In the genomic region with DNA sequence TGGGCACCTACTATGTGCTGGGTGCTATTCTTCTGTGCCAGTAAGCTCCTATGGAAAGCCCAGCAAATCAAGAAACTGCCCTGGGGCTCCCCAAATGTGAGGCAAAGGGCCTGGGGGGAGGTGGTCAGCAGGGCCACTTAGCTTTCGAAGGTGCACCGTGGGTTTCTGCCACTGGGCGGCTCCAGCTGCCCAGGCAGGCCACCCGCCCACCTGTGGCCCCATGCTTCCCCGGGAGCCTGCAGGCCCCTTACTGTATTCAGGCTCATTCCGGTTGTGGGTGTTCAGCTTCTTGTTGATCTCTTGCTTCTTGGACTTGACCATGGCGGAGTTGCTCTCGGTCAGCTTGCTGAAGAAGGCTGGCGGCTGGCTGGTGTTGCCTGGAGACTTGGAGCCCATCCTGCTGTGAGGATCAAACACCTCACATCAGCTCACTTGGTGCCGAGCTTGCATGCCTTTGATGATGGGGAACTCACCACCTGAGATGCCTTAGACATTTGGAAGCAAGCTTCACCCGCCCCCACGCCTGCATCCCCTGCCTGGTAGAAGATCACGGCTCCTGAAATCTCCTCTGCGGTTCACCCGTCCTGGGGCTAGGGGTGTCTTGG, we compare ENCODE assay signal across 17 cellular contexts. TPM values are rescaled to one million over a fixed set of nuclear protein-coding genes. Genes with fewer than 3 reads are reported as not detected.
DNase-seq lines count a peak whose midpoint lies in the region; ATAC-seq and TF ChIP-seq lines count a peak whose summit lies in the region.
"Had no signal": no experiment of that assay in that cellular context is flagged by ENCODE, and none has a peak within 500 bp of the region (broad histone marks: within the 10 kb centered on the region; RNA-seq: fewer than 3 reads in every experiment).

No MANE protein-coding gene starts in this region.

- intact Hi-C loops in heart left ventricle (cut with DNase I): no loop called here
- intact Hi-C loops in Panc1 (cut with micrococcal nuclease; ENCODE audit: unreplicated experiment): no loop called here

- H3K36me3 ChIP-seq in cardiac muscle cell (peaks cover 30% of the 10 kb centered on the region), heart left ventricle (peaks cover 0 to 98% (median 89%) of the 10 kb centered on the region in 9 donors), Panc1 (ENCODE audit: control insufficient read depth, insufficient read depth, low read length) (peaks cover 19% of the 10 kb centered on the region)

- H3K9me3 Mint-ChIP-seq in type B pancreatic cell: no peaks in the 10 kb centered on the region
- no peaks in the 10 kb centered on the region for H3K9me3 Mint-ChIP-seq in activated naive CD4-positive, alpha-beta T cell treated with anti-CD3 and anti-CD28 coated beads, Interleukin-2, amount 50 U/mL, for 72 hours

- peak; percentile 33 for TF ChIP-seq CTCF in cardiac muscle cell (IDR thresholded peaks at IDR 0.05; ENCODE audit: low read depth, low read length)
- peak in 2 of 12 donors; percentile 7 to 8 for TF ChIP-seq CTCF in heart left ventricle (IDR thresholded peaks at IDR 0.05)
- no peak; the same call in 1 of the 2 replicates for TF ChIP-seq CTCF in Panc1 (IDR thresholded peaks at IDR 0.05)
- peak; percentile 25 for TF ChIP-seq CTCF in fibroblast of villous mesenchyme (IDR thresholded peaks at IDR 0.05; ENCODE audit: insufficient read depth, low read depth, low read length)
- peak; percentile 61 for TF ChIP-seq CTCF in type B pancreatic cell (conservative IDR thresholded peaks at IDR 0.05)

- H3K4me3 ChIP-seq in cardiac muscle cell (no peak overlapping the region), heart left ventricle (no peak overlapping the region), Panc1 (ENCODE audit: low read depth in 2 of 2, low read length in 2 of 2) (no peak overlapping the region), fibroblast of villous mesenchyme (ENCODE audit: low read depth, low read length) (no peak overlapping the region)
- H3K4me3 ChIP-seq: transverse colon had no signal

- POLR2A ChIA-PET in Panc1 (lab: Charles Lee): no interaction called here

- no peak overlapping the region for H3K27ac Mint-ChIP-seq in type B pancreatic cell
- H3K27ac Mint-ChIP-seq in activated naive CD4-positive, alpha-beta T cell treated with anti-CD3 and anti-CD28 coated beads, Interleukin-2, amount 50 U/mL, for 72 hours: no peak overlapping the region

- in situ Hi-C loops in Panc1 (cut with HindIII; ENCODE audit: low pct_unique_long_range_greater_than_20kb, low sequenced_read_pairs): no loop called here

- BruUV-seq in Panc1 (replicated peaks; lab: Mats Ljungman, UMichigan): no TSS peak

- H3K4me1 ChIP-seq in cardiac muscle cell (ENCODE audit: low read depth) (peaks cover 6% of the 10 kb centered on the region), heart left ventricle (peaks cover 0 to 16% (median 4%) of the 10 kb centered on the region in 12 donors), Panc1 (ENCODE audit: control insufficient read depth, insufficient read depth, low read length) (0 out of 2 replicates have a peak, but pooled peaks cover 3% of the 10 kb centered on the region)

- 91 to 93% (median 92%) methylated on average over 11 to 15 of the region's 15 CpGs for WGBS in heart left ventricle, 4 donors

- no peaks in the 10 kb centered on the region for H3K27me3 ChIP-seq in cardiac muscle cell
- no peaks in the 10 kb centered on the region for H3K27me3 ChIP-seq in heart left ventricle
- H3K27me3 ChIP-seq in Panc1 (ENCODE audit: control insufficient read depth, insufficient read depth, low read length): no peaks in the 10 kb centered on the region
- H3K27me3 ChIP-seq: transverse colon had no signal

- H3K4me1 Mint-ChIP-seq in type B pancreatic cell (ENCODE audit: unreplicated experiment): peaks cover 13% of the 10 kb centered on the region

- H3K36me3 Mint-ChIP-seq in type B pancreatic cell: peaks cover 6% of the 10 kb centered on the region
- peaks cover 0 to 3% of the 10 kb centered on the region in 2 donors for H3K36me3 Mint-ChIP-seq in activated naive CD4-positive, alpha-beta T cell treated with anti-CD3 and anti-CD28 coated beads, Interleukin-2, amount 50 U/mL, for 72 hours

- TF ChIP-seq POLR2A in heart left ventricle (IDR thresholded peaks at IDR 0.05): no peak

- DNase-seq in cardiac muscle cell (ENCODE audit: low read depth in 1 of 2, low spot score in 1 of 2): peak in 1 of 2 donors; percentile 17
- DNase-seq in heart left ventricle: no peak
- no peak for DNase-seq in Panc1 (ENCODE audit: low read depth, low spot score)
- no peak for DNase-seq in fibroblast of villous mesenchyme (ENCODE audit: low read depth)
- DNase-seq in type B pancreatic cell (ENCODE audit: extremely low spot score, unreplicated experiment): no peak
- no peak for DNase-seq in OCI-M1 (lab: John Stamatoyannopoulos, UW)
- no peak for DNase-seq in activated naive CD4-positive, alpha-beta T cell treated with anti-CD3 and anti-CD28 coated beads, Interleukin-2, amount 50 U/mL, for 72 hours (ENCODE audit: low spot score in 2 of 2)
- DNase-seq: activated CD4-positive, CD25-positive, alpha-beta regulatory T cell; activated T-cell treated with anti-CD3 and anti-CD28 coated beads, Interleukin-2, amount 50 U/mL, for 1 hour; aorta; GF-D8; Karpas-422; NCI-H226; SHP77 treated with DMSO at 0.1 percent for 48 hours; small intestine; transverse colon had no signal

- ATAC-seq in heart left ventricle (no peak), Panc1 (peak; percentile 44; the same call in 1 of the 2 replicates), GM18907 (IDR thresholded peaks at IDR 0.05; ENCODE audit: unreplicated experiment) (no peak)
- no peak for ATAC-seq in activated naive CD4-positive, alpha-beta T cell treated with anti-CD3 and anti-CD28 coated beads, Interleukin-2, amount 50 U/mL, for 72 hours

- H3K27ac ChIP-seq in cardiac muscle cell (no peak overlapping the region), heart left ventricle (no peak overlapping the region), Panc1 (ENCODE audit: low read length) (no peak overlapping the region)
- H3K27ac ChIP-seq: transverse colon had no signal

- H3K4me3 Mint-ChIP-seq in type B pancreatic cell: no peak overlapping the region

- no peaks in the 10 kb centered on the region for H3K27me3 Mint-ChIP-seq in type B pancreatic cell

- CTCF ChIA-PET in Panc1 (lab: Charles Lee): interaction anchor here (0.7 kb wide), 1 partner anchor 409 kb away, joined by 3 read pairs; no protein-coding TSS in a partner anchor

- no peaks in the 10 kb centered on the region for H3K9me3 ChIP-seq in cardiac muscle cell (ENCODE audit: low read depth)
- no peaks in the 10 kb centered on the region for H3K9me3 ChIP-seq in heart left ventricle
- no peaks in the 10 kb centered on the region for H3K9me3 ChIP-seq in Panc1 (ENCODE audit: control insufficient read depth, insufficient read depth, low read depth, low read length)
- H3K9me3 ChIP-seq: transverse colon had no signal

RNA-seq across cellular contexts. Expression of gene RFLNA, which starts 37.3 kb away (rescaled TPM):
- total RNA-seq in cardiac muscle cell (4.5 and 5.7 TPM in 2 replicates), heart left ventricle (under 1 TPM in 4 of 9 donors, not detected in 5; 0.17 to 0.63 (median 0.27) TPM), Panc1 (2021; ENCODE audit: unreplicated experiment) (5.4 TPM), fibroblast of villous mesenchyme (1.9 and 5.6 TPM in 2 replicates), type B pancreatic cell (ENCODE audit: low replicate concordance) (19.7 and 57.4 TPM in 2 replicates)
- polyA plus RNA-seq in cardiac muscle cell (1.8 and 4.7 TPM in 2 replicates), heart left ventricle (under 1 TPM; 0.06 to 0.11 TPM)
- 21.4 TPM for polyA plus RNA-seq in Panc1 (2012; ENCODE audit: insufficient read length)
- under 1 TPM in 1 of 2 donors, not detected in 1; 0.32 TPM for total RNA-seq in activated naive CD4-positive, alpha-beta T cell treated with anti-CD3 and anti-CD28 coated beads, Interleukin-2, amount 50 U/mL, for 72 hours
